22 cellular contexts compared by ENCODE assay signal in genomic region chr1:156691216-156691615, GRCh38. TPM values are rescaled to one million over a fixed set of nuclear protein-coding genes. Genes with fewer than 3 reads are reported as not detected.
DNase-seq lines count a peak whose midpoint lies in the region; ATAC-seq and TF ChIP-seq lines count a peak whose summit lies in the region.
"Had no signal": no experiment of that assay in that cellular context is flagged by ENCODE, and none has a peak within 500 bp of the region (broad histone marks: within the 10 kb centered on the region; RNA-seq: fewer than 3 reads in every experiment).

No MANE protein-coding gene starts in this region.

- H2AFZ ChIP-seq in HCT116 (ENCODE audit: low read depth, low read length, poor library complexity, severe bottlenecking), result peak overlapping the region; percentile 35

- ATAC-seq in HCT116 (no peak), WTC11 (no peak), HG03442 (IDR thresholded peaks at IDR 0.05; ENCODE audit: unreplicated experiment) (no peak)
- ATAC-seq: activated naive CD4-positive, alpha-beta T cell treated with anti-CD3 and anti-CD28 coated beads, Interleukin-2, amount 50 U/mL, for 72 hours; naive thymus-derived CD8-positive, alpha-beta T cell had no signal

- H3K9me3 ChIP-seq in HCT116 (ENCODE audit: control insufficient read depth in 1 of 2, insufficient read depth in 1 of 2, low read depth in 1 of 2, low read length in 2 of 2) (no peaks in the 10 kb centered on the region), iPS-20b (ENCODE audit: insufficient read depth, low read depth, low read length) (no peaks in the 10 kb centered on the region)
- H3K9me3 ChIP-seq in CD4-positive, alpha-beta memory T cell (ENCODE audit: control insufficient read depth in 1 of 2, low read length in 2 of 2), result no peaks in the 10 kb centered on the region
- H3K9me3 ChIP-seq: SJCRH30 had no signal

- no peak for TF ChIP-seq POLR2A in HCT116 (IDR thresholded peaks at IDR 0.05; ENCODE audit: borderline replicate concordance, extremely low read depth, insufficient read depth, insufficient read length)

- H3K4me1 ChIP-seq in HCT116 (ENCODE audit: control insufficient read depth in 1 of 2, insufficient read depth in 2 of 2, low read length in 2 of 2) (peaks cover 62 to 76% of the 10 kb centered on the region in 2 experiments), iPS-20b (ENCODE audit: insufficient read depth, low read length) (peaks cover 49% of the 10 kb centered on the region)
- H3K4me1 ChIP-seq in CD4-positive, alpha-beta memory T cell (ENCODE audit: insufficient read depth, low read length), result peaks cover 21% of the 10 kb centered on the region

- H3K36me3 Mint-ChIP-seq in WTC11 (no peaks in the 10 kb centered on the region), progenitor cell of endocrine pancreas (ENCODE audit: insufficient read depth) (no peaks in the 10 kb centered on the region)
- no peaks in the 10 kb centered on the region for H3K36me3 Mint-ChIP-seq in CD4-positive, alpha-beta memory T cell
- H3K36me3 Mint-ChIP-seq: activated naive CD4-positive, alpha-beta T cell treated with anti-CD3 and anti-CD28 coated beads, Interleukin-2, amount 50 U/mL, for 72 hours; naive thymus-derived CD8-positive, alpha-beta T cell had no signal

- no peak for TF ChIP-seq RAD21 in HCT116 (IDR thresholded peaks at IDR 0.05; ENCODE audit: low read depth)

- peaks cover 7% of the 10 kb centered on the region; the same call in 1 of the 2 replicates for H3K27me3 Mint-ChIP-seq in WTC11 (ENCODE audit: low read depth)
- H3K27me3 Mint-ChIP-seq in progenitor cell of endocrine pancreas, result peaks cover 4% of the 10 kb centered on the region
- peaks cover 27 to 38% of the 10 kb centered on the region in 2 donors for H3K27me3 Mint-ChIP-seq in CD4-positive, alpha-beta memory T cell

- POLR2A ChIA-PET in HCT116 (lab: Charles Lee), result interaction anchor here (0.6 to 5.0 kb wide), 6 partner anchors 13 to 36 kb away, joined by 3 to 87 read pairs (median 10); partner anchors contain the start of genes CRABP2, ISG20L2, METTL25B and NES
- POLR2A ChIA-PET in WTC11 (lab: Charles Lee), result interaction anchor here (0.9 to 8.0 kb wide), 9 partner anchors 9 to 61 kb away, joined by 4 to 195 read pairs (median 7); partner anchors contain the start of genes CRABP2, HDGF, ISG20L2 and METTL25B
- POLR2A ChIA-PET in CD4-positive, alpha-beta memory T cell (lab: Charles Lee; ENCODE audit: partially characterized antibody), result interaction anchor here (0.9 to 3.4 kb wide), 4 partner anchors 15 to 36 kb away, joined by 3 to 60 read pairs (median 19); partner anchors contain the start of genes CRABP2, ISG20L2 and METTL25B

- intact Hi-C loops in HCT116 (cut with micrococcal nuclease), result no loop called here
- intact Hi-C loops in CD4-positive, alpha-beta memory T cell (cut with micrococcal nuclease), result no loop called here

- H4K20me1 ChIP-seq in HCT116 (ENCODE audit: insufficient read depth), result no peaks in the 10 kb centered on the region

- TF ChIP-seq CTCF in HCT116 (IDR thresholded peaks at IDR 0.05 in 2 of 3, conservative IDR thresholded peaks at IDR 0.05 in 1 of 3; ENCODE audit: borderline replicate concordance in 1 of 3, insufficient read depth in 1 of 3, low read depth in 2 of 3, low read length in 2 of 3), result no peak
- no peak for TF ChIP-seq CTCF in WTC11 (IDR thresholded peaks at IDR 0.05)
- no peak for TF ChIP-seq CTCF in progenitor cell of endocrine pancreas (IDR thresholded peaks at IDR 0.05; ENCODE audit: unreplicated experiment)

- RAD21 ChIA-PET in HCT116 (lab: Charles Lee; ENCODE audit: low non-redundant PET in 1 of 2, low total read pairs in 2 of 2, uncharacterized antibody in 2 of 2, unreplicated experiment in 2 of 2), result interaction anchor here (1.8 to 4.0 kb wide), 5 partner anchors 15 to 169 kb away, joined by 9 to 67 read pairs (median 45); partner anchors contain the start of genes CRABP2 (in 2 of the 2) and NTRK1 (in 1 of the 2)

- H3K4me1 Mint-ChIP-seq in WTC11, result peaks cover 59% of the 10 kb centered on the region
- peaks cover 42% of the 10 kb centered on the region for H3K4me1 Mint-ChIP-seq in progenitor cell of endocrine pancreas (ENCODE audit: low read depth)
- H3K4me1 Mint-ChIP-seq in CD4-positive, alpha-beta memory T cell, result peaks cover 6 to 19% (median 13%) of the 10 kb centered on the region in 4 donors

- no peaks in the 10 kb centered on the region for H3K9me3 Mint-ChIP-seq in WTC11
- no peaks in the 10 kb centered on the region for H3K9me3 Mint-ChIP-seq in progenitor cell of endocrine pancreas (ENCODE audit: low read depth)
- no peaks in the 10 kb centered on the region for H3K9me3 Mint-ChIP-seq in CD4-positive, alpha-beta memory T cell
- H3K9me3 Mint-ChIP-seq: activated CD4-positive, alpha-beta memory T cell treated with anti-CD3 and anti-CD28 coated beads, Interleukin-2, amount 10 ng/mL, durations not matched to agents 7 days and 5 days; activated naive CD4-positive, alpha-beta T cell treated with anti-CD3 and anti-CD28 coated beads, Interleukin-2, amount 50 U/mL, for 72 hours; naive thymus-derived CD8-positive, alpha-beta T cell; T-helper 1 cell treated with Interleukin-12 subunit alpha and Interleukin-12 subunit beta and Interleukin-4 antibody, amounts not matched to agents 30 μg/mL and 1 μg/mL, for 36 hours had no signal

- no TSS peak for BruUV-seq in HCT116 (replicated peaks; lab: Mats Ljungman, UMichigan)

- peak overlapping the region; percentile 39 for H3K9ac ChIP-seq in HCT116 (ENCODE audit: low read length)
- H3K9ac ChIP-seq in iPS-20b (ENCODE audit: low read depth, low read length), result peak overlapping the region; percentile 78; the same call in 1 of the 2 replicates

- H3K4me3 Mint-ChIP-seq in WTC11, result peak overlapping the region; percentile 74
- no peak overlapping the region for H3K4me3 Mint-ChIP-seq in progenitor cell of endocrine pancreas (ENCODE audit: low read depth)
- no peak overlapping the region for H3K4me3 Mint-ChIP-seq in CD4-positive, alpha-beta memory T cell
- H3K4me3 Mint-ChIP-seq: activated CD4-positive, alpha-beta memory T cell treated with anti-CD3 and anti-CD28 coated beads, Interleukin-2, amount 10 ng/mL, durations not matched to agents 7 days and 5 days; naive thymus-derived CD8-positive, alpha-beta T cell; T-helper 1 cell treated with Interleukin-12 subunit alpha and Interleukin-12 subunit beta and Interleukin-4 antibody, amounts not matched to agents 30 μg/mL and 1 μg/mL, for 36 hours had no signal

- H3K27me3 ChIP-seq in HCT116 (ENCODE audit: insufficient read depth, low read length) (no peaks in the 10 kb centered on the region), iPS-20b (ENCODE audit: insufficient read depth, low read length) (peaks cover 16% of the 10 kb centered on the region; the same call in 1 of the 2 replicates)
- peaks cover 29% of the 10 kb centered on the region for H3K27me3 ChIP-seq in CD4-positive, alpha-beta memory T cell (ENCODE audit: insufficient read depth, low read length)

- H3K4me2 ChIP-seq in HCT116 (ENCODE audit: low read length), result peak overlapping the region; percentile 84

- H3K79me2 ChIP-seq in HCT116 (ENCODE audit: insufficient read depth, low read length), result no peaks in the 10 kb centered on the region

- H3K4me3 ChIP-seq in HCT116 (replicated peaks in 1 of 2; ENCODE audit: low read depth in 1 of 2, low read length in 2 of 2), result no peak overlapping the region
- H3K4me3 ChIP-seq in iPS-20b (ENCODE audit: low read length), result peak overlapping the region; percentile 60; the same call in 1 of the 2 replicates
- no peak overlapping the region for H3K4me3 ChIP-seq in CD4-positive, alpha-beta memory T cell (ENCODE audit: low read length in 2 of 2)
- H3K4me3 ChIP-seq: SJCRH30 had no signal

- no peak for DNase-seq in HCT116 (ENCODE audit: low read depth, low spot score)
- DNase-seq in WTC11 (ENCODE audit: low spot score), result no peak
- no peak for DNase-seq in progenitor cell of endocrine pancreas (ENCODE audit: low spot score, unreplicated experiment)
- DNase-seq in CD4-positive, alpha-beta memory T cell, result no peak
- DNase-seq in SIG-M5 (lab: John Stamatoyannopoulos, UW), result no peak
- DNase-seq: activated CD4-positive, alpha-beta memory T cell treated with anti-CD3 and anti-CD28 coated beads, Interleukin-2, amount 10 ng/mL, durations not matched to agents 7 days and 5 days; activated T-cell treated with anti-CD3 and anti-CD28 coated beads, Interleukin-2, amount 50 U/mL, for 1 hour; Kasumi-1; NCI-H1092 treated with DMSO at 0.1 percent for 48 hours; NCI-H2081; NCI-H526; stimulated activated CD4-positive, alpha-beta T cell treated with anti-CD3 and anti-CD28 coated beads, Interleukin-12 subunit alpha, Interleukin-12 subunit beta, amount 100 ng/mL, for 4 hours; substantia nigra had no signal

- H3K27ac ChIP-seq in HCT116 (ENCODE audit: low read depth, low read length), result peak overlapping the region; percentile 72
- no peak overlapping the region for H3K27ac ChIP-seq in iPS-20b (ENCODE audit: low read length)
- H3K27ac ChIP-seq in CD4-positive, alpha-beta memory T cell (ENCODE audit: low read depth, low read length), result no peak overlapping the region
- H3K27ac ChIP-seq: SJCRH30 had no signal

- no peaks in the 10 kb centered on the region for H3K36me3 ChIP-seq in HCT116 (ENCODE audit: control insufficient read depth in 1 of 2, insufficient read depth in 2 of 2, low read length in 2 of 2)
- no peaks in the 10 kb centered on the region for H3K36me3 ChIP-seq in iPS-20b (ENCODE audit: insufficient read depth, low read depth, low read length)
- H3K36me3 ChIP-seq in CD4-positive, alpha-beta memory T cell (ENCODE audit: insufficient read depth, low read length), result no peaks in the 10 kb centered on the region
- H3K36me3 ChIP-seq: SJCRH30 had no signal

- CTCF ChIA-PET in HCT116 (lab: Charles Lee), result interaction anchor here (1.6 to 10.0 kb wide), 5 partner anchors 17 to 237 kb away, joined by 4 to 508 read pairs (median 104); partner anchors contain the start of genes CRABP2, INSRR, ISG20L2 and METTL25B
- CTCF ChIA-PET in WTC11 (lab: Charles Lee), result interaction anchor here (0.6 to 17.1 kb wide), 20 partner anchors 13 to 713 kb away, joined by 3 to 1553 read pairs (median 26); partner anchors contain the start of genes ARHGEF2, BCAN, CRABP2 and HDGF
- CTCF ChIA-PET in CD4-positive, alpha-beta memory T cell (lab: Charles Lee; ENCODE audit: partially characterized antibody), result interaction anchor here (1.1 to 11.7 kb wide), 11 partner anchors 9 to 199 kb away, joined by 3 to 314 read pairs (median 36); partner anchors contain the start of genes BCAN, CRABP2, INSRR and ISG20L2

- peak overlapping the region; percentile 98; the same call in 1 of the 2 replicates for H3K27ac Mint-ChIP-seq in WTC11
- peak overlapping the region; percentile 76 for H3K27ac Mint-ChIP-seq in progenitor cell of endocrine pancreas
- no peak overlapping the region for H3K27ac Mint-ChIP-seq in CD4-positive, alpha-beta memory T cell
- H3K27ac Mint-ChIP-seq: activated CD4-positive, alpha-beta memory T cell treated with anti-CD3 and anti-CD28 coated beads, Interleukin-2, amount 10 ng/mL, durations not matched to agents 7 days and 5 days; activated naive CD4-positive, alpha-beta T cell treated with anti-CD3 and anti-CD28 coated beads, Interleukin-2, amount 50 U/mL, for 72 hours; T-helper 1 cell treated with Interleukin-12 subunit alpha and Interleukin-12 subunit beta and Interleukin-4 antibody, amounts not matched to agents 30 μg/mL and 1 μg/mL, for 36 hours had no signal

- no peaks in the 10 kb centered on the region for H3K9me2 ChIP-seq in HCT116 (ENCODE audit: insufficient read depth)

RNA-seq across cellular contexts. Expression of gene NES, which starts 14.0 kb away (rescaled TPM):
- total RNA-seq in HCT116 (2021; ENCODE audit: unreplicated experiment) (8.4 TPM), WTC11 (2021) (103 to 127 TPM (median 104 TPM) in 3 replicates), progenitor cell of endocrine pancreas (33.9 and 39.2 TPM in 2 replicates)
- polyA plus RNA-seq in HCT116 (2012), result 3.6 and 5.2 TPM in 2 replicates
- not detected for total RNA-seq in CD4-positive, alpha-beta memory T cell
- polyA plus RNA-seq in CD4-positive, alpha-beta memory T cell, result not detected
- total RNA-seq: activated CD4-positive, alpha-beta memory T cell treated with anti-CD3 and anti-CD28 coated beads, Interleukin-2, amount 10 ng/mL, durations not matched to agents 7 days and 5 days; activated naive CD4-positive, alpha-beta T cell treated with anti-CD3 and anti-CD28 coated beads, Interleukin-2, amount 50 U/mL, for 72 hours; naive thymus-derived CD8-positive, alpha-beta T cell had no signal
- polyA plus RNA-seq: naive thymus-derived CD8-positive, alpha-beta T cell had no signal

RNA-seq across cellular contexts. Expression of gene CRABP2, which starts 14.2 kb away (rescaled TPM):
- total RNA-seq in HCT116 (2021; ENCODE audit: unreplicated experiment) (209 TPM), WTC11 (2021) (135 to 195 TPM (median 186 TPM) in 3 replicates), progenitor cell of endocrine pancreas (70.4 and 125 TPM in 2 replicates)
- polyA plus RNA-seq in HCT116 (2012), result 360 and 403 TPM in 2 replicates
- total RNA-seq in CD4-positive, alpha-beta memory T cell, result under 1 TPM; 0.55 to 0.61 TPM
- under 1 TPM in 1 of 2 donors, not detected in 1; 0.21 TPM for polyA plus RNA-seq in CD4-positive, alpha-beta memory T cell
- total RNA-seq: lung microvascular endothelial cell had no signal
- polyA plus RNA-seq: naive thymus-derived CD8-positive, alpha-beta T cell had no signal

RNA-seq across cellular contexts. Expression of gene METTL25B, which starts 37.1 kb away (rescaled TPM):
- 36.5 TPM for total RNA-seq in HCT116 (2021; ENCODE audit: unreplicated experiment)
- 32.6 and 39.7 TPM in 2 replicates for polyA plus RNA-seq in HCT116 (2012)
- total RNA-seq in WTC11 (2021), result 32.0 to 41.0 TPM (median 37.9 TPM) in 3 replicates
- 40.0 and 42.4 TPM in 2 replicates for total RNA-seq in progenitor cell of endocrine pancreas
- 10 to 100 TPM; 30.5 to 35.7 TPM for total RNA-seq in CD4-positive, alpha-beta memory T cell
- 1 to 10 TPM; 4.6 to 7.5 TPM for polyA plus RNA-seq in CD4-positive, alpha-beta memory T cell

RNA-seq across cellular contexts. Expression of gene ISG20L2, which starts 37.4 kb away (rescaled TPM):
- total RNA-seq in HCT116 (2021; ENCODE audit: unreplicated experiment) (41.7 TPM), WTC11 (2021) (37.2 to 43.8 TPM (median 42.2 TPM) in 3 replicates), progenitor cell of endocrine pancreas (36.9 and 38.9 TPM in 2 replicates)
- polyA plus RNA-seq in HCT116 (2012), result 19.9 and 23.3 TPM in 2 replicates
- total RNA-seq in CD4-positive, alpha-beta memory T cell, result 10 to 100 TPM; 47.9 to 53.1 TPM
- 10 to 100 TPM; 11.4 to 19.3 TPM for polyA plus RNA-seq in CD4-positive, alpha-beta memory T cell

RNA-seq across cellular contexts. Expression of gene BCAN, which starts 49.3 kb away (rescaled TPM):
- total RNA-seq in HCT116 (2021; ENCODE audit: unreplicated experiment), result not detected
- 0.23 and 0.26 TPM in 2 replicates for polyA plus RNA-seq in HCT116 (2012)
- total RNA-seq in WTC11 (2021), result 2.5 to 3.7 TPM (median 3.6 TPM) in 3 replicates
- total RNA-seq in progenitor cell of endocrine pancreas, result not detected in 2 replicates
- total RNA-seq in CD4-positive, alpha-beta memory T cell, result not detected
- polyA plus RNA-seq in CD4-positive, alpha-beta memory T cell, result not detected
- total RNA-seq: activated CD4-positive, alpha-beta memory T cell treated with anti-CD3 and anti-CD28 coated beads, Interleukin-2, amount 10 ng/mL, durations not matched to agents 7 days and 5 days; activated naive CD4-positive, alpha-beta T cell treated with anti-CD3 and anti-CD28 coated beads, Interleukin-2, amount 50 U/mL, for 72 hours; Daoy; lung microvascular endothelial cell; naive thymus-derived CD8-positive, alpha-beta T cell; pulmonary artery endothelial cell; SJCRH30 had no signal
- polyA plus RNA-seq: naive thymus-derived CD8-positive, alpha-beta T cell had no signal

Comparison
In these comparisons a context has a peak if more than half of its experiments do, and no peak if none do; other contexts are left out.
1. H3K27ac Mint-ChIP-seq: peak in WTC11 (single experiment) and progenitor cell of endocrine pancreas (single experiment); none in CD4-positive, alpha-beta memory T cell (0 of 7).
2. RNA of gene CRABP2, which starts 14.2 kb away (total RNA-seq): 209 TPM in HCT116 (single experiment), 135 to 195 TPM in WTC11 and 70.4 to 125 TPM in progenitor cell of endocrine pancreas; 0.55 to 0.61 TPM in CD4-positive, alpha-beta memory T cell; every median in the first group is over 10 times any median in the second.